In the genomic region with DNA sequence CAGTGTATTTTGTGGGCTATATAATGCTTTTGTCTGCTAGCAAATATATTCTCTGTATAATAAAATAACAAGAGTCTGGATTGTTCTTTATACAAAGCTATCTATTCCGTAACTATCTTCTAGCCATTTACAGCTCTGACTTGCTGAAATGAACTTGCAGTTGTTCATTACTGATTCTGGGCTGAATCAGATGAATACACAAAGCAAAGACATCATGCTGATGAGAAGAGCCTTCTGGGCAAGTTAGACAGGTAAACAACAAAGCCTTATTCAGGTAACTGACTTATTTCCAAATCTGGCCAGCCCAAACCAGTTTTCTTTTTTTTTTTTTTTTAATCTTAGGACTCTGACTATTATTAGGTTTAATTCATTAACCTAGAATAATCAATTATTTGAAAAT, we compare ENCODE assay signal across 1 cellular context.
TF ChIP-seq lines count a peak whose summit lies in the region.

No MANE protein-coding gene starts in this region.

TF ChIP-seq in H1, 55 proteins besides CTCF, POLR2A, EP300 and RAD21 (continued from another document):
- TF ChIP-seq, protein P1, sequence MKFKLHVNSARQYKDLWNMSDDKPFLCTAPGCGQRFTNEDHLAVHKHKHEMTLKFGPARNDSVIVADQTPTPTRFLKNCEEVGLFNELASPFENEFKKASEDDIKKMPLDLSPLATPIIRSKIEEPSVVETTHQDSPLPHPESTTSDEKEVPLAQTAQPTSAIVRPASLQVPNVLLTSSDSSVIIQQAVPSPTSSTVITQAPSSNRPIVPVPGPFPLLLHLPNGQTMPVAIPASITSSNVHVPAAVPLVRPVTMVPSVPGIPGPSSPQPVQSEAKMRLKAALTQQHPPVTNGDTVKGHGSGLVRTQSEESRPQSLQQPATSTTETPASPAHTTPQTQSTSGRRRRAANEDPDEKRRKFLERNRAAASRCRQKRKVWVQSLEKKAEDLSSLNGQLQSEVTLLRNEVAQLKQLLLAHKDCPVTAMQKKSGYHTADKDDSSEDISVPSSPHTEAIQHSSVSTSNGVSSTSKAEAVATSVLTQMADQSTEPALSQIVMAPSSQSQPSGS (IDR thresholded peaks at IDR 0.05; ENCODE audit: low read length) = no peak
